9 cellular contexts compared by ENCODE assay signal in genomic region chr19:51005248-51005647, GRCh38. TPM values are rescaled to one million over a fixed set of nuclear protein-coding genes. Genes with fewer than 3 reads are reported as not detected.
"Had no signal": no experiment of that assay in that cellular context is flagged by ENCODE, and none has a peak within 500 bp of the region (broad histone marks: within the 10 kb centered on the region; RNA-seq: fewer than 3 reads in every experiment).

No MANE protein-coding gene starts in this region.

- FAIRE-seq: G401.6, GM12878, GM12891, GM12892, GM18507, GM19239 had no signal

- H3K4me3 ChIP-seq: GM12878 had no signal

- DNase-seq: GDM1, GF-D8 had no signal

- ATAC-seq: GM12878 had no signal

RNA-seq across cellular contexts. Expression of gene KLK8, which starts 3.8 kb away (rescaled TPM):
- total RNA-seq: G401, GM12878 had no signal
- polyA plus RNA-seq: GM12878 had no signal

RNA-seq across cellular contexts. Expression of gene KLK10, which starts 14.3 kb away (rescaled TPM):
- total RNA-seq: G401, GM12878 had no signal
- polyA plus RNA-seq: GM12878 had no signal

RNA-seq across cellular contexts. Expression of gene KLK11, which starts 21.2 kb away (rescaled TPM):
- total RNA-seq: G401, GM12878 had no signal
- polyA plus RNA-seq: GM12878 had no signal

RNA-seq across cellular contexts. Expression of gene KLK7, which starts 21.5 kb away (rescaled TPM):
- total RNA-seq: G401, GM12878 had no signal
- polyA plus RNA-seq: GM12878 had no signal

RNA-seq across cellular contexts. Expression of gene KLK12, which starts 29.6 kb away (rescaled TPM):
- total RNA-seq: G401, GM12878 had no signal
- polyA plus RNA-seq: GM12878 had no signal
